ENCODE assay signal across 26 cellular contexts in genomic region chr7:121436688-121437087, GRCh38. TPM values are rescaled to one million over a fixed set of nuclear protein-coding genes. Genes with fewer than 3 reads are reported as not detected.
A peak's percentile ranks its signal among the peaks of the same experiment; 100 is the strongest.
DNase-seq lines count a peak whose midpoint lies in the region; ATAC-seq and TF ChIP-seq lines count a peak whose summit lies in the region.
"Had no signal": no experiment of that assay in that cellular context is flagged by ENCODE, and none has a peak within 500 bp of the region (broad histone marks: within the 10 kb centered on the region; RNA-seq: fewer than 3 reads in every experiment).

No MANE protein-coding gene starts in this region.

- H3K27me3 Mint-ChIP-seq in WTC11 (ENCODE audit: low read depth), result no peaks in the 10 kb centered on the region

- WGBS in hepatocyte (ENCODE audit: low lambda C conversion rate, missing lambda C conversion rate), result 84% methylated on average over 6 of the region's 7 CpGs
- no CpG with 5 or more reads among the region's 7 CpGs for WGBS in trophoblast cell (ENCODE audit: extremely low coverage, insufficient coverage, insufficient read length)

- no peak overlapping the region for H3K18ac ChIP-seq in trophoblast cell (ENCODE audit: low read length)

- no peak overlapping the region for H3K4ac ChIP-seq in trophoblast cell (ENCODE audit: low read depth, low read length)

- POLR2A ChIA-PET in WTC11 (lab: Charles Lee), result no interaction called here

- H3K4me1 ChIP-seq in BE2C, result peaks cover 8% of the 10 kb centered on the region
- H3K4me1 ChIP-seq in hepatocyte (ENCODE audit: insufficient read depth), result peaks cover 11% of the 10 kb centered on the region
- H3K4me1 ChIP-seq in trophoblast cell (ENCODE audit: control insufficient read depth in 1 of 2, insufficient read depth in 2 of 2, low read length in 2 of 2), result peaks cover 2 to 9% of the 10 kb centered on the region in 2 experiments
- H3K4me1 ChIP-seq: SJCRH30 had no signal

- CTCF ChIA-PET in WTC11 (lab: Charles Lee), result no interaction called here

- TF ChIP-seq CTCF in BE2C (IDR thresholded peaks at IDR 0.05; ENCODE audit: low read depth, low read length) (no peak), WTC11 (IDR thresholded peaks at IDR 0.05) (no peak), hepatocyte (IDR thresholded peaks at IDR 0.05; ENCODE audit: poor library complexity) (no peak)

- H4K12ac ChIP-seq in trophoblast cell (ENCODE audit: low read depth, low read length), result no peak overlapping the region

- H2BK5ac ChIP-seq in trophoblast cell (ENCODE audit: low read depth, low read length, poor library complexity), result no peak overlapping the region

- H2BK12ac ChIP-seq in trophoblast cell (ENCODE audit: low read length), result no peak overlapping the region

- H3K4me3 Mint-ChIP-seq in WTC11, result no peak overlapping the region
- H3K4me3 Mint-ChIP-seq: CD4-positive, CD25-positive, alpha-beta regulatory T cell had no signal

- no peaks in the 10 kb centered on the region for H3K9me2 ChIP-seq in hepatocyte (replicated peaks; ENCODE audit: insufficient read depth)

- no peak overlapping the region for H3K23ac ChIP-seq in trophoblast cell (ENCODE audit: low read length)

- H2BK120ac ChIP-seq in trophoblast cell (ENCODE audit: insufficient read depth, low read length, poor library complexity), result peak overlapping the region; percentile 18

- no peak overlapping the region for H4K8ac ChIP-seq in trophoblast cell (ENCODE audit: low read depth, low read length)

- H3K9ac ChIP-seq in trophoblast cell (ENCODE audit: low read length), result no peak overlapping the region
- H3K9ac ChIP-seq: BLaER1, GM23248 had no signal

- peak; percentile 87 for ATAC-seq in WTC11
- no peak for ATAC-seq in HG03039 (IDR thresholded peaks at IDR 0.05; ENCODE audit: unreplicated experiment)
- ATAC-seq: GM12878, HCT116, Right ventricle myocardium inferior, SK-N-SH treated with all-trans-retinoic acid at 6 μM for 48 hours had no signal

- no peak overlapping the region for H2AFZ ChIP-seq in hepatocyte
- H2AFZ ChIP-seq in trophoblast cell (ENCODE audit: insufficient read depth, low read length, poor library complexity), result no peak overlapping the region
- H2AFZ ChIP-seq: GM23248, PC-9 had no signal

- peaks cover 24% of the 10 kb centered on the region for H3K4me1 Mint-ChIP-seq in WTC11

- H3K14ac ChIP-seq in trophoblast cell (ENCODE audit: low read length), result no peak overlapping the region

- H3K27me3 ChIP-seq in BE2C (no peaks in the 10 kb centered on the region), hepatocyte (no peaks in the 10 kb centered on the region), trophoblast cell (ENCODE audit: insufficient read depth, low read length) (no peaks in the 10 kb centered on the region)
- H3K27me3 ChIP-seq: BLaER1, SJCRH30 had no signal

- peak overlapping the region; percentile 32 for H4K91ac ChIP-seq in trophoblast cell (ENCODE audit: low read depth, low read length)

- H3K36me3 ChIP-seq in BE2C (no peaks in the 10 kb centered on the region), hepatocyte (replicated peaks; ENCODE audit: insufficient read depth, low read depth) (no peaks in the 10 kb centered on the region), trophoblast cell (ENCODE audit: control insufficient read depth in 1 of 2, insufficient read depth in 2 of 2, low read length in 2 of 2) (no peaks in the 10 kb centered on the region)
- H3K36me3 ChIP-seq: BLaER1, SJCRH30 had no signal

- no peak overlapping the region for H2AK5ac ChIP-seq in trophoblast cell (ENCODE audit: low read length)

- H3K36me3 Mint-ChIP-seq in WTC11, result peaks cover 19% of the 10 kb centered on the region

- DNase-seq in BE2C (peak; percentile 19), WTC11 (ENCODE audit: low spot score) (peak; percentile 20), hepatocyte (ENCODE audit: low spot score) (no peak), trophoblast cell (no peak), DMS53 (lab: John Stamatoyannopoulos, UW) (no peak), NCI-H2227 (lab: John Stamatoyannopoulos, UW; ENCODE audit: unreplicated experiment) (no peak)
- DNase-seq: 8988T; ACHN; CD4-positive, CD25-positive, alpha-beta regulatory T cell; DMS153; GM23248; KBM-7; MV-4-11; NCI-H1105; NCI-H146; NCI-H1930; NCI-H2107; NCI-H446 treated with DMSO at 0.1 percent for 48 hours; SJCRH30 had no signal

- no peak overlapping the region for H3K4me2 ChIP-seq in hepatocyte
- H3K4me2 ChIP-seq in trophoblast cell (ENCODE audit: low read length), result no peak overlapping the region
- H3K4me2 ChIP-seq: BLaER1 had no signal

- no peak overlapping the region for H3K4me3 ChIP-seq in BE2C (ENCODE audit: low read depth, low read length)
- no peak overlapping the region for H3K4me3 ChIP-seq in hepatocyte
- H3K4me3 ChIP-seq in trophoblast cell (ENCODE audit: low read depth, low read length), result no peak overlapping the region
- H3K4me3 ChIP-seq: BLaER1, GM12878, GM23248, PC-9, SJCRH30 had no signal

- H3K79me2 ChIP-seq in hepatocyte, result no peaks in the 10 kb centered on the region
- no peaks in the 10 kb centered on the region for H3K79me2 ChIP-seq in trophoblast cell (ENCODE audit: control insufficient read depth, insufficient read depth, low read length, poor library complexity)

- peaks cover 5% of the 10 kb centered on the region for H3K79me1 ChIP-seq in trophoblast cell (ENCODE audit: low read length)

- H3K27ac ChIP-seq in hepatocyte, result peak overlapping the region; percentile 89
- no peak overlapping the region for H3K27ac ChIP-seq in trophoblast cell (ENCODE audit: low read depth, low read length)
- H3K27ac ChIP-seq: GM23248, SJCRH30 had no signal

- no peaks in the 10 kb centered on the region for H4K20me1 ChIP-seq in hepatocyte (ENCODE audit: insufficient read depth, poor library complexity, severe bottlenecking)
- H4K20me1 ChIP-seq: BLaER1 had no signal

- H3K27ac Mint-ChIP-seq in WTC11, result no peak overlapping the region

- H3K9me3 ChIP-seq in BE2C (no peaks in the 10 kb centered on the region), hepatocyte (ENCODE audit: low read depth) (no peaks in the 10 kb centered on the region), trophoblast cell (ENCODE audit: insufficient read depth, low read depth, low read length) (no peaks in the 10 kb centered on the region)
- H3K9me3 ChIP-seq: BLaER1 had no signal

- peaks cover 15% of the 10 kb centered on the region for H3K9me3 Mint-ChIP-seq in WTC11

TF ChIP-seq in WTC11, 78 proteins besides CTCF, POLR2A, EP300 and RAD21:
- TF ChIP-seq TCF7 (CRISPR knock-in tag; IDR thresholded peaks at IDR 0.05; ENCODE audit: low read depth), result no peak
- TF ChIP-seq IRF2 (CRISPR knock-in tag; IDR thresholded peaks at IDR 0.05; ENCODE audit: borderline replicate concordance, low read depth), result no peak
- no peak for TF ChIP-seq ZNF317 (CRISPR knock-in tag; IDR thresholded peaks at IDR 0.05; ENCODE audit: borderline replicate concordance, low read depth)
- no peak for TF ChIP-seq ZNF121 (CRISPR knock-in tag; IDR thresholded peaks at IDR 0.05)
- no peak for TF ChIP-seq ZNF396 (CRISPR knock-in tag; IDR thresholded peaks at IDR 0.05; ENCODE audit: borderline replicate concordance)
- TF ChIP-seq ERG (CRISPR knock-in tag; IDR thresholded peaks at IDR 0.05), result no peak
TF ChIP-seq in WTC11: peak in this region for 0.

RNA-seq across cellular contexts. Expression of gene FAM3C, which starts 40.6 kb away (rescaled TPM):
- polyA plus RNA-seq in BE2C (2012; ENCODE audit: insufficient read depth, insufficient read length, low read depth), result 30.0 TPM
- 51.2 to 65.7 TPM (median 54.4 TPM) in 3 replicates for total RNA-seq in WTC11 (2021)
- total RNA-seq in hepatocyte, result 113 and 119 TPM in 2 replicates
- 120 and 127 TPM in 2 replicates for polyA plus RNA-seq in hepatocyte
- polyA plus RNA-seq in trophoblast cell (2013), result 61.0 and 61.4 TPM in 2 replicates

Comparison
In these comparisons a context has a peak if more than half of its experiments do, and no peak if none do; other contexts are left out.
1. DNase-seq: peak in BE2C (single experiment) and WTC11 (single experiment); none in hepatocyte (single experiment), trophoblast cell (0 of 2), DMS53 (single experiment) and NCI-H2227 (single experiment).